In genomic region chr3:119257654-119258410, GRCh38 we compare ENCODE assay signal across 8 cellular contexts. TPM values are rescaled to one million over a fixed set of nuclear protein-coding genes. Genes with fewer than 3 reads are reported as not detected.
DNase-seq lines count a peak whose midpoint lies in the region; ATAC-seq, FAIRE-seq and TF ChIP-seq lines count a peak whose summit lies in the region.

No MANE protein-coding gene starts in this region.

- H3K27me3 ChIP-seq in HepG2 (ENCODE audit: control insufficient read depth in 1 of 2, insufficient read depth in 2 of 2, low read length in 2 of 2) (0 out of 5 replicates have a peak, but pooled peaks cover 0 to 6% of the 10 kb centered on the region in 2 experiments), sigmoid colon (no peaks in the 10 kb centered on the region)
- H3K27me3 ChIP-seq in CD4-positive, alpha-beta T cell (ENCODE audit: control insufficient read depth, insufficient read depth, low read length) = no peaks in the 10 kb centered on the region

- no peak overlapping the region for H2AFZ ChIP-seq in HepG2 (ENCODE audit: low read length)

- FAIRE-seq in HepG2 (lab: Jason Lieb, UNC) = no peak

- TF ChIP-seq RAD21 in HepG2 (CRISPR knock-in tag; IDR thresholded peaks at IDR 0.05) = no peak

- no peaks in the 10 kb centered on the region for H4K20me1 ChIP-seq in HepG2 (ENCODE audit: insufficient read depth, low read length)

- H3K4me1 ChIP-seq in HepG2 (ENCODE audit: insufficient read depth, low read length) (no peaks in the 10 kb centered on the region), sigmoid colon (peaks cover 0 to 6% (median 2%) of the 10 kb centered on the region in 4 donors)

- H3K9ac ChIP-seq in HepG2 (ENCODE audit: insufficient read depth, low read depth, low read length) = no peak overlapping the region

- in situ Hi-C loops in HepG2 (cut with HindIII; ENCODE audit: extremely low pct_ligation_motif_present, low pct_unique_long_range_greater_than_20kb) = no loop called here

- peak; percentile 75 for ATAC-seq in GM18502 (IDR thresholded peaks at IDR 0.05; ENCODE audit: poor library complexity, unreplicated experiment)
- ATAC-seq in HG02763 (IDR thresholded peaks at IDR 0.05; ENCODE audit: unreplicated experiment) = peak; percentile 50
- ATAC-seq in HepG2 = no peak
- no peak for ATAC-seq in CD4-positive, alpha-beta T cell (ENCODE audit: poor library complexity)

- TF ChIP-seq EP300 in HepG2 (IDR thresholded peaks at IDR 0.05; ENCODE audit: low read depth in 2 of 2, low read length in 2 of 2) (no peak), HepG2 (CRISPR knock-in tag; IDR thresholded peaks at IDR 0.05; ENCODE audit: borderline replicate concordance) (no peak), sigmoid colon (IDR thresholded peaks at IDR 0.05) (no peak)

- H3K36me3 ChIP-seq in HepG2 (replicated peaks in 1 of 2; ENCODE audit: control insufficient read depth in 1 of 2, insufficient read depth in 2 of 2, low read length in 2 of 2) (no peaks in the 10 kb centered on the region), sigmoid colon (no peaks in the 10 kb centered on the region)

- 63% methylated on average over 7 of the region's 8 CpGs for WGBS in HepG2 (ENCODE audit: low lambda C conversion rate)
- WGBS in sigmoid colon, 2 donors = 24 to 76% methylated on average over 8 of the region's 8 CpGs

- CTCF ChIA-PET in HepG2 (lab: Yijun Ruan, JAX; ENCODE audit: low intra/inter-chr PET ratio, low total read pairs) = no interaction called here
- CTCF ChIA-PET in CD4-positive, alpha-beta T cell (lab: Charles Lee) = interaction anchor here (1.0 kb wide), 1 partner anchor 10 kb away, joined by 5 read pairs; no protein-coding TSS in a partner anchor

- no peaks in the 10 kb centered on the region for H3K36me3 Mint-ChIP-seq in CD4-positive, alpha-beta T cell (ENCODE audit: low read depth)

- H3K4me3 Mint-ChIP-seq in CD4-positive, alpha-beta T cell = no peak overlapping the region

- peaks cover 6% of the 10 kb centered on the region for H3K4me1 Mint-ChIP-seq in CD4-positive, alpha-beta T cell (ENCODE audit: low read depth)

- TF ChIP-seq CTCF in HepG2 (CRISPR knock-in tag; IDR thresholded peaks at IDR 0.05) (no peak), sigmoid colon (IDR thresholded peaks at IDR 0.05) (no peak)
- TF ChIP-seq CTCF in CD4-positive, alpha-beta T cell (IDR thresholded peaks at IDR 0.05) = no peak

- no peaks in the 10 kb centered on the region for H3K9me3 Mint-ChIP-seq in CD4-positive, alpha-beta T cell

- no peak for TF ChIP-seq POLR2A in HepG2 (IDR thresholded peaks at IDR 0.05; ENCODE audit: insufficient read depth in 1 of 2, low read depth in 2 of 2, low read length in 2 of 2)
- no peak for TF ChIP-seq POLR2A in sigmoid colon (IDR thresholded peaks at IDR 0.05)

- DNase-seq in RPMI7951 (ENCODE audit: low read depth) (peak; percentile 50), HepG2 (ENCODE audit: low spot score) (no peak), AG20443 (ENCODE audit: low spot score) (no peak), retina (no peak), sigmoid colon (no peak)
- no peak for DNase-seq in CD4-positive, alpha-beta T cell

- H3K27ac Mint-ChIP-seq in CD4-positive, alpha-beta T cell = no peak overlapping the region

- no peaks in the 10 kb centered on the region for H3K79me2 ChIP-seq in HepG2 (ENCODE audit: insufficient read depth, low read length)

- no peak overlapping the region for H3K27ac ChIP-seq in HepG2 (ENCODE audit: extremely low read length, insufficient read depth, low read length)
- no peak overlapping the region for H3K27ac ChIP-seq in sigmoid colon
- H3K27ac ChIP-seq in CD4-positive, alpha-beta T cell (ENCODE audit: low read depth, low read length) = no peak overlapping the region

- intact Hi-C loops in HepG2 (cut with micrococcal nuclease; ENCODE audit: unreplicated experiment) (no loop called here), sigmoid colon (cut with DNase I) (no loop called here)
- intact Hi-C loops in CD4-positive, alpha-beta T cell (cut with DNase I, micrococcal nuclease) = no loop called here

- POLR2A ChIA-PET in HepG2 (lab: Yijun Ruan, JAX) = no interaction called here
- POLR2A ChIA-PET in CD4-positive, alpha-beta T cell (lab: Charles Lee) = interaction anchor here (0.5 to 1.0 kb wide), 2 partner anchors 17 to 30 kb away, joined by 6 to 8 read pairs; no protein-coding TSS in a partner anchor

- BruUV-seq in HepG2 (replicated peaks; lab: Mats Ljungman, UMichigan) = no TSS peak

- no peak overlapping the region for H3K4me2 ChIP-seq in HepG2 (ENCODE audit: low read depth, low read length)

- H3K4me3 ChIP-seq in HepG2 (replicated peaks in 1 of 3; ENCODE audit: insufficient read depth in 1 of 3, low read depth in 2 of 3, low read length in 3 of 3) (no peak overlapping the region), sigmoid colon (no peak overlapping the region)

- H3K27me3 Mint-ChIP-seq in CD4-positive, alpha-beta T cell = no peaks in the 10 kb centered on the region

- H3K9me3 ChIP-seq in HepG2 (ENCODE audit: low read length) (no peaks in the 10 kb centered on the region), sigmoid colon (no peaks in the 10 kb centered on the region)
- no peaks in the 10 kb centered on the region for H3K9me3 ChIP-seq in CD4-positive, alpha-beta T cell (ENCODE audit: control insufficient read depth, low read length)

TF ChIP-seq in HepG2, 621 proteins besides CTCF, POLR2A, EP300 and RAD21 (continues in another document):
- TF ChIP-seq CREB3 (CRISPR knock-in tag; IDR thresholded peaks at IDR 0.05) = no peak
- TF ChIP-seq SRF (IDR thresholded peaks at IDR 0.05; ENCODE audit: low read depth, low read length) = 0 out of 2 replicates have a peak, but pooled peaks have one; percentile 52
- TF ChIP-seq SATB2 (CRISPR knock-in tag; IDR thresholded peaks at IDR 0.05) = no peak

RNA-seq across cellular contexts. Expression of gene B4GALT4, which starts 17.2 kb away (rescaled TPM):
- total RNA-seq in RPMI7951 (2014; rRNA removed; shearing (Covaris generic)) = 19.2 and 20.3 TPM in 2 replicates
- 23.8 and 29.0 TPM in 2 replicates for total RNA-seq in HepG2 (2016; rRNA removed; fragmentation: Illumina TruSeq; extraction: Trizol)
- total RNA-seq in HepG2 (2016; cell fraction: cytosol; rRNA removed; fragmentation: Illumina TruSeq; extraction: Trizol; ENCODE audit: low read depth) = 11.4 and 13.3 TPM in 2 replicates
- 25.1 and 29.6 TPM in 2 replicates for total RNA-seq in HepG2 (2016; cell fraction: insoluble cytoplasmic fraction; rRNA removed; fragmentation: Illumina TruSeq; extraction: Trizol)
- 21.4 and 30.8 TPM in 2 replicates for total RNA-seq in HepG2 (2016; cell fraction: membrane; rRNA removed; fragmentation: Illumina TruSeq; extraction: Trizol)
- total RNA-seq in HepG2 (2016; cell fraction: nucleus; rRNA removed; fragmentation: Illumina TruSeq; extraction: Trizol) = 21.6 and 24.4 TPM in 2 replicates
- polyA plus RNA-seq in HepG2 (2011; rRNA removed) = 15.1 and 16.9 TPM in 2 replicates
- 10.2 and 12.6 TPM in 2 replicates for polyA plus RNA-seq in HepG2 (2011; cell fraction: cytosol; rRNA removed)
- 7.1 and 9.0 TPM in 2 replicates for polyA plus RNA-seq in HepG2 (2011; cell fraction: nucleus; rRNA removed)
- polyA plus RNA-seq in HepG2 (2012) = 22.2 and 27.7 TPM in 2 replicates
- 10.6 and 14.6 TPM in 2 replicates for polyA plus RNA-seq in HepG2 (2016; cell fraction: cytosol; fragmentation: Illumina TruSeq; extraction: Trizol; ENCODE audit: low read depth)
- polyA plus RNA-seq in HepG2 (2016; cell fraction: insoluble cytoplasmic fraction; fragmentation: Illumina TruSeq; extraction: Trizol; ENCODE audit: low read depth) = 21.5 and 23.8 TPM in 2 replicates
- polyA plus RNA-seq in HepG2 (2016; cell fraction: membrane; fragmentation: Illumina TruSeq; extraction: Trizol; ENCODE audit: low read depth) = 17.0 and 23.1 TPM in 2 replicates
- polyA plus RNA-seq in HepG2 (2016; cell fraction: nucleus; fragmentation: Illumina TruSeq; extraction: Trizol; ENCODE audit: insufficient read depth, low read depth) = 29.4 and 32.1 TPM in 2 replicates
- 6.9 and 18.7 TPM in 2 replicates for polyA minus RNA-seq in HepG2 (2011; rRNA and poly(A)+ RNA removed; ENCODE audit: low replicate concordance)
- 11.5 and 13.3 TPM in 2 replicates for polyA minus RNA-seq in HepG2 (2011; cell fraction: cytosol; rRNA and poly(A)+ RNA removed)
- 18.5 and 22.9 TPM in 2 replicates for polyA minus RNA-seq in HepG2 (2011; cell fraction: nucleus; rRNA and poly(A)+ RNA removed)
- 10 to 100 TPM; 12.1 to 15.8 (median 14.0) TPM for total RNA-seq in sigmoid colon
- polyA plus RNA-seq in sigmoid colon = 10 to 100 TPM; 31.5 to 45.6 (median 35.1) TPM
- total RNA-seq in CD4-positive, alpha-beta T cell = 10 to 100 TPM; 26.2 to 29.5 TPM

RNA-seq across cellular contexts. Expression of gene ARHGAP31, which starts 36.4 kb away (rescaled TPM):
- 4.2 and 4.7 TPM in 2 replicates for total RNA-seq in RPMI7951 (2014; rRNA removed; shearing (Covaris generic))
- total RNA-seq in HepG2 (2016; rRNA removed; fragmentation: Illumina TruSeq; extraction: Trizol) (not detected in 2 replicates), sigmoid colon (10 to 100 TPM; 11.0 to 18.0 (median 12.0) TPM)
- total RNA-seq in HepG2 (2016; cell fraction: cytosol; rRNA removed; fragmentation: Illumina TruSeq; extraction: Trizol; ENCODE audit: low read depth) = not detected in 2 replicates
- total RNA-seq in HepG2 (2016; cell fraction: insoluble cytoplasmic fraction; rRNA removed; fragmentation: Illumina TruSeq; extraction: Trizol) = not detected in 2 replicates
- total RNA-seq in HepG2 (2016; cell fraction: membrane; rRNA removed; fragmentation: Illumina TruSeq; extraction: Trizol) = not detected in 2 replicates
- total RNA-seq in HepG2 (2016; cell fraction: nucleus; rRNA removed; fragmentation: Illumina TruSeq; extraction: Trizol) = not detected in 2 replicates
- polyA plus RNA-seq in HepG2 (2011; rRNA removed) (not detected in 2 replicates), sigmoid colon (1 to 10 TPM; 3.5 to 5.4 (median 5.2) TPM)
- under 0.01 TPM in 1 of 2 replicates, not detected in the other for polyA plus RNA-seq in HepG2 (2011; cell fraction: cytosol; rRNA removed)
- not detected in 2 replicates for polyA plus RNA-seq in HepG2 (2011; cell fraction: nucleus; rRNA removed)
- polyA plus RNA-seq in HepG2 (2012) = 0.04 and 0.09 TPM in 2 replicates
- not detected in 2 replicates for polyA plus RNA-seq in HepG2 (2016; cell fraction: cytosol; fragmentation: Illumina TruSeq; extraction: Trizol; ENCODE audit: low read depth)
- not detected in 2 replicates for polyA plus RNA-seq in HepG2 (2016; cell fraction: insoluble cytoplasmic fraction; fragmentation: Illumina TruSeq; extraction: Trizol; ENCODE audit: low read depth)
- not detected in 2 replicates for polyA plus RNA-seq in HepG2 (2016; cell fraction: membrane; fragmentation: Illumina TruSeq; extraction: Trizol; ENCODE audit: low read depth)
- polyA plus RNA-seq in HepG2 (2016; cell fraction: nucleus; fragmentation: Illumina TruSeq; extraction: Trizol; ENCODE audit: insufficient read depth, low read depth) = not detected in 2 replicates
- 0.12 TPM in 1 of 2 replicates, not detected in the other for polyA minus RNA-seq in HepG2 (2011; rRNA and poly(A)+ RNA removed; ENCODE audit: low replicate concordance)
- polyA minus RNA-seq in HepG2 (2011; cell fraction: cytosol; rRNA and poly(A)+ RNA removed) = not detected in 2 replicates
- not detected in 2 replicates for polyA minus RNA-seq in HepG2 (2011; cell fraction: nucleus; rRNA and poly(A)+ RNA removed)
- 1 to 10 TPM; 2.4 to 2.9 TPM for total RNA-seq in CD4-positive, alpha-beta T cell

Comparison
In these comparisons a context has a peak if more than half of its experiments do, and no peak if none do; other contexts are left out.
1. ATAC-seq: peak in GM18502 (single experiment) and HG02763 (single experiment); none in HepG2 (single experiment) and CD4-positive, alpha-beta T cell (single experiment).